ENCODE assay signal across 2 cellular contexts in genomic region chr5:92841604-92842155, GRCh38.
TF ChIP-seq lines count a peak whose summit lies in the region.

No MANE protein-coding gene starts in this region.

TF ChIP-seq in A549, 52 proteins besides CTCF, POLR2A, EP300 and RAD21 (continued from another document):
- TF ChIP-seq TFCP2L1 (CRISPR knock-in tag; IDR thresholded peaks at IDR 0.05) = no peak
- no peak for TF ChIP-seq KDM5A (IDR thresholded peaks at IDR 0.05)
- no peak for TF ChIP-seq JUNB (IDR thresholded peaks at IDR 0.05)
- no peak for TF ChIP-seq CBX2 (IDR thresholded peaks at IDR 0.05; ENCODE audit: borderline replicate concordance, low read depth)
- no peak for TF ChIP-seq HES2 (IDR thresholded peaks at IDR 0.05)
- TF ChIP-seq ZFP36 (IDR thresholded peaks at IDR 0.05; ENCODE audit: borderline replicate concordance, partially characterized antibody) = no peak

TF ChIP-seq in GM12878, 131 proteins besides CTCF, POLR2A, EP300 and RAD21 (continued from another document):
- TF ChIP-seq, protein P1, sequence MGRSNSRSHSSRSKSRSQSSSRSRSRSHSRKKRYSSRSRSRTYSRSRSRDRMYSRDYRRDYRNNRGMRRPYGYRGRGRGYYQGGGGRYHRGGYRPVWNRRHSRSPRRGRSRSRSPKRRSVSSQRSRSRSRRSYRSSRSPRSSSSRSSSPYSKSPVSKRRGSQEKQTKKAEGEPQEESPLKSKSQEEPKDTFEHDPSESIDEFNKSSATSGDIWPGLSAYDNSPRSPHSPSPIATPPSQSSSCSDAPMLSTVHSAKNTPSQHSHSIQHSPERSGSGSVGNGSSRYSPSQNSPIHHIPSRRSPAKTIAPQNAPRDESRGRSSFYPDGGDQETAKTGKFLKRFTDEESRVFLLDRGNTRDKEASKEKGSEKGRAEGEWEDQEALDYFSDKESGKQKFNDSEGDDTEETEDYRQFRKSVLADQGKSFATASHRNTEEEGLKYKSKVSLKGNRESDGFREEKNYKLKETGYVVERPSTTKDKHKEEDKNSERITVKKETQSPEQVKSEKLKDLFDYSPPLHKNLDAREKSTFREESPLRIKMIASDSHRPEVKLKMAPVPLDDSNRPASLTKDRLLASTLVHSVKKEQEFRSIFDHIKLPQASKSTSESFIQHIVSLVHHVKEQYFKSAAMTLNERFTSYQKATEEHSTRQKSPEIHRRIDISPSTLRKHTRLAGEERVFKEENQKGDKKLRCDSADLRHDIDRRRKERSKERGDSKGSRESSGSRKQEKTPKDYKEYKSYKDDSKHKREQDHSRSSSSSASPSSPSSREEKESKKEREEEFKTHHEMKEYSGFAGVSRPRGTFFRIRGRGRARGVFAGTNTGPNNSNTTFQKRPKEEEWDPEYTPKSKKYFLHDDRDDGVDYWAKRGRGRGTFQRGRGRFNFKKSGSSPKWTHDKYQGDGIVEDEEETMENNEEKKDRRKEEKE (IDR thresholded peaks at IDR 0.05) = no peak
- no peak for TF ChIP-seq NR2C2 (IDR thresholded peaks at IDR 0.05; ENCODE audit: borderline replicate concordance, control insufficient read depth, insufficient read length, low read depth)
- TF ChIP-seq, protein P2, sequence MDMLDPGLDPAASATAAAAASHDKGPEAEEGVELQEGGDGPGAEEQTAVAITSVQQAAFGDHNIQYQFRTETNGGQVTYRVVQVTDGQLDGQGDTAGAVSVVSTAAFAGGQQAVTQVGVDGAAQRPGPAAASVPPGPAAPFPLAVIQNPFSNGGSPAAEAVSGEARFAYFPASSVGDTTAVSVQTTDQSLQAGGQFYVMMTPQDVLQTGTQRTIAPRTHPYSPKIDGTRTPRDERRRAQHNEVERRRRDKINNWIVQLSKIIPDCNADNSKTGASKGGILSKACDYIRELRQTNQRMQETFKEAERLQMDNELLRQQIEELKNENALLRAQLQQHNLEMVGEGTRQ (IDR thresholded peaks at IDR 0.05; ENCODE audit: borderline replicate concordance, low read depth, low read length) = no peak
TF ChIP-seq in GM12878: peak in this region for 0.
